In genomic region chr16:49527621-49528020, GRCh38 we compare ENCODE assay signal across 13 cellular contexts.
DNase-seq lines count a peak whose midpoint lies in the region; ATAC-seq and TF ChIP-seq lines count a peak whose summit lies in the region.
"Had no signal": no experiment of that assay in that cellular context is flagged by ENCODE, and none has a peak within 500 bp of the region (broad histone marks: within the 10 kb centered on the region; RNA-seq: fewer than 3 reads in every experiment).

No MANE protein-coding gene starts in this region.

- H2AK5ac ChIP-seq in mesendoderm (ENCODE audit: low read length) = no peak overlapping the region

- H3K27ac ChIP-seq in BLaER1 = peak overlapping the region; percentile 77
- H3K27ac ChIP-seq in colonic mucosa = no peak overlapping the region
- no peak overlapping the region for H3K27ac ChIP-seq in mesendoderm (ENCODE audit: low read depth, low read length)

- no peak overlapping the region for H2BK15ac ChIP-seq in mesendoderm (replicated peaks; ENCODE audit: low read depth)

- H3K4me1 ChIP-seq in BLaER1 (peaks cover 80% of the 10 kb centered on the region), colonic mucosa (no peaks in the 10 kb centered on the region), mesendoderm (ENCODE audit: control insufficient read depth, low read depth, low read length) (no peaks in the 10 kb centered on the region)

- no peak overlapping the region for H3K18ac ChIP-seq in mesendoderm (ENCODE audit: low read length)

- H4K8ac ChIP-seq in mesendoderm (ENCODE audit: low read depth, low read length) = no peak overlapping the region

- TF ChIP-seq CTCF in HFFc6 (IDR thresholded peaks at IDR 0.05) = no peak
- TF ChIP-seq CTCF in colonic mucosa (IDR thresholded peaks at IDR 0.05) = no peak
- TF ChIP-seq CTCF in neural crest cell (conservative IDR thresholded peaks at IDR 0.05) = no peak

- no CpG with 5 or more reads among the region's 7 CpGs for WGBS in mesendoderm (ENCODE audit: extremely low coverage, insufficient coverage, low lambda C conversion rate)

- peak overlapping the region; percentile 72; the same call in 1 of the 2 replicates for H3K9ac ChIP-seq in BLaER1
- H3K9ac ChIP-seq in colonic mucosa (ENCODE audit: low read depth in 2 of 2, low read length in 2 of 2) = no peak overlapping the region
- no peak overlapping the region for H3K9ac ChIP-seq in mesendoderm (ENCODE audit: low read length)

- H3K27me3 Mint-ChIP-seq in HFFc6 (ENCODE audit: insufficient read depth) (peaks cover 4% of the 10 kb centered on the region), neural crest cell (ENCODE audit: low read depth) (no peaks in the 10 kb centered on the region)

- no peaks in the 10 kb centered on the region for H3K79me2 ChIP-seq in mesendoderm (ENCODE audit: control insufficient read depth, insufficient read depth, low read length)

- H3K56ac ChIP-seq in mesendoderm (ENCODE audit: low read length) = no peak overlapping the region

- peaks cover 78% of the 10 kb centered on the region for H4K20me1 ChIP-seq in BLaER1

- H3K4me3 Mint-ChIP-seq in HFFc6 (peak overlapping the region; percentile 49; the same call in 1 of the 2 replicates), neural crest cell (peak overlapping the region; percentile 31)

- DNase-seq in HFFc6 (no peak), colonic mucosa (peak; percentile 27), neural crest cell (ENCODE audit: low read depth, low spot score) (no peak), RKO (ENCODE audit: low spot score) (no peak), mesendoderm (no peak)
- DNase-seq: DMS79 treated with DMSO at 0.1 percent for 48 hours; esophagus squamous epithelium; MM.1S; NK-92 treated with Interleukin-12 subunit alpha and Interleukin-12 subunit beta, amount 100 ng/mL, for 24 hours; small intestine had no signal

- no peak overlapping the region for H4K5ac ChIP-seq in mesendoderm (ENCODE audit: low read length)

- no peaks in the 10 kb centered on the region for H3K79me1 ChIP-seq in mesendoderm (ENCODE audit: low read length)

- H2BK5ac ChIP-seq in mesendoderm (ENCODE audit: low read length) = no peak overlapping the region

- H3K9me3 ChIP-seq in BLaER1 (no peaks in the 10 kb centered on the region), colonic mucosa (no peaks in the 10 kb centered on the region)
- H3K9me3 ChIP-seq: esophagus squamous epithelium had no signal

- intact Hi-C loops in colonic mucosa (cut with DNase I) = no loop called here

- H3K4me3 ChIP-seq in BLaER1 (no peak overlapping the region), colonic mucosa (no peak overlapping the region), mesendoderm (ENCODE audit: low read length) (no peak overlapping the region)

- H3K27ac Mint-ChIP-seq in HFFc6 = no peak overlapping the region
- H3K27ac Mint-ChIP-seq in neural crest cell (ENCODE audit: unreplicated experiment) = peak overlapping the region; percentile 27

- H3K4ac ChIP-seq in mesendoderm (ENCODE audit: low read depth, low read length) = no peak overlapping the region

- no peak for TF ChIP-seq POLR2A in GM18505 (IDR thresholded peaks at IDR 0.05; ENCODE audit: borderline replicate concordance, extremely low read depth, insufficient read depth, insufficient read length)

- no peak overlapping the region for H3K23ac ChIP-seq in mesendoderm (ENCODE audit: low read length)

- H3K36me3 Mint-ChIP-seq in HFFc6 (ENCODE audit: low read depth) (no peaks in the 10 kb centered on the region), neural crest cell (ENCODE audit: low read depth) (peaks cover 1% of the 10 kb centered on the region)

- H3K4me1 Mint-ChIP-seq in HFFc6 (ENCODE audit: low read depth) (no peaks in the 10 kb centered on the region), neural crest cell (peaks cover 48% of the 10 kb centered on the region)

- H3K4me2 ChIP-seq in BLaER1 (peak overlapping the region; percentile 96), mesendoderm (ENCODE audit: low read length) (no peak overlapping the region)

- no peak overlapping the region for H2BK120ac ChIP-seq in mesendoderm (ENCODE audit: low read depth, low read length)

- H3K9me3 Mint-ChIP-seq in HFFc6 = peaks cover 16% of the 10 kb centered on the region
- H3K9me3 Mint-ChIP-seq in neural crest cell = no peaks in the 10 kb centered on the region

- no peak for ATAC-seq in GM19035 (IDR thresholded peaks at IDR 0.05; ENCODE audit: unreplicated experiment)
- no peak for ATAC-seq in GM18505 (IDR thresholded peaks at IDR 0.05; ENCODE audit: unreplicated experiment)

- H3K36me3 ChIP-seq in BLaER1 (peaks cover 22% of the 10 kb centered on the region), colonic mucosa (no peaks in the 10 kb centered on the region), mesendoderm (ENCODE audit: control insufficient read depth, insufficient read depth, low read length) (no peaks in the 10 kb centered on the region)

- H3K27me3 ChIP-seq in BLaER1 = no peaks in the 10 kb centered on the region
- H3K27me3 ChIP-seq in colonic mucosa = no peaks in the 10 kb centered on the region
- H3K27me3 ChIP-seq in mesendoderm (ENCODE audit: insufficient read depth, low read length, poor library complexity) = no peaks in the 10 kb centered on the region
- H3K27me3 ChIP-seq: esophagus squamous epithelium had no signal
